Comparison of ENCODE assay signal across 1 cellular context in the genomic region with DNA sequence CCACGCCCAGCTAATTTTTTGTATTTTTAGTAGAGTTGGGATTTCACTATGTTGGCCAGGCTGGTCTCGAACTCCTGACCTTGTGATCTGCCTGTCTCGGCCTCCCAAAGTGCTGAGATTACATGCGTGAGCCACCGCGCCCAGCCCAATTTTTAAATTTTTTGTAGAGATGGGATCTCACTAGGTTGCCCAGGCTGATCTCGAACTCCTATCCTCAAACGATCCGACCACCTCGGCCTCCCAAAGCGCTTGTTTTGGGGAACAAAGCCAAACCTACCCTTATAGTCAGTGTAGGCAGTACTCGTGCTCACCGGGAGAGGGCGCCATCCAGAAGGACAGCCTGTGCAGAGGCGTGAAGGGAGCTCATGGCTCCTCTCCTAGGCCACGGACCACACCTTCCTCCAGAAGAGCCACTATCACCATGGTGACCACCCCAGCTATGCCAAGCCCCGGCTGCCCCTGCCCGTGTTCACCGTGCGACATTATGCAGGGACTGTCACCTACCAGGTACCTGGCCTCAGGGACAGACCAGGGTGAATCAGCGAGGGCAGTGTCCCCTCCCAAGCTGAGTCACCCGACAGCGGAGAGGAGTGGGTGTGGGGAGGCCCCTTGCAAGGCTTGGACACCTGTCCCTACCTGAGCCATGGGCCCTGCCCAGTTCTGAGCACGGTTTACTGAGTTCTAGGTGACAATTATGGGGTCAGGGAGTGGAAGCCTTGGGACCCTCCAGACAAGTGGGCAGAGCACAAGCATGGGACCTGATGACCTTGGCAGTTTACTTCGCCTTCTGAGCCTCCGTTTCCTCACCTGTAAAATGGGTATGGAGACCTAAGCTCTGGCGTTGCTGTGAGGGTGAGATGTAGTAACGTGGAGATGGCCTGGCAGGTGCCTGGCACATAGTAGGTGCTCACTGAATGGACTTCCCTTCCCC.
TF ChIP-seq lines count a peak whose summit lies in the region.

No MANE protein-coding gene starts in this region.

TF ChIP-seq in HepG2, 621 proteins besides CTCF, POLR2A, EP300 and RAD21 (continues in another document):
- TF ChIP-seq KDM2A (CRISPR knock-in tag; IDR thresholded peaks at IDR 0.05; ENCODE audit: borderline replicate concordance, low read depth) (peak; percentile 62), ZNF160 (CRISPR knock-in tag; IDR thresholded peaks at IDR 0.05) (no peak), ZNF570 (CRISPR knock-in tag; IDR thresholded peaks at IDR 0.05; ENCODE audit: borderline replicate concordance) (no peak), SALL2 (CRISPR knock-in tag; IDR thresholded peaks at IDR 0.05) (peak; percentile 70; the same call in 1 of the 2 replicates), TOE1 (CRISPR knock-in tag; IDR thresholded peaks at IDR 0.05) (no peak), GTF3A (CRISPR knock-in tag; conservative IDR thresholded peaks at IDR 0.05) (no peak), ZNF619 (CRISPR knock-in tag; IDR thresholded peaks at IDR 0.05) (peak; percentile 28; the same call in 1 of the 2 replicates), ZNF761 (CRISPR knock-in tag; conservative IDR thresholded peaks at IDR 0.05) (no peak), GATAD1 (CRISPR knock-in tag; IDR thresholded peaks at IDR 0.05) (no peak), SCMH1 (CRISPR knock-in tag; IDR thresholded peaks at IDR 0.05; ENCODE audit: borderline replicate concordance) (no peak), CBX5 (CRISPR knock-in tag; IDR thresholded peaks at IDR 0.05; ENCODE audit: borderline replicate concordance) (0 out of 2 replicates have a peak, but pooled peaks have one; percentile 16), ZNF878 (CRISPR knock-in tag; IDR thresholded peaks at IDR 0.05) (no peak), ZSCAN21 (CRISPR knock-in tag; IDR thresholded peaks at IDR 0.05; ENCODE audit: borderline replicate concordance) (peak; percentile 5; the same call in 1 of the 2 replicates), ZFX (CRISPR knock-in tag; IDR thresholded peaks at IDR 0.05; ENCODE audit: low read depth) (peak; percentile 52; the same call in 1 of the 2 replicates), TBX3 (IDR thresholded peaks at IDR 0.05; ENCODE audit: borderline replicate concordance) (peak; percentile 56; the same call in 1 of the 2 replicates), YY1 (IDR thresholded peaks at IDR 0.05; ENCODE audit: insufficient read depth, insufficient replicate concordance, low read depth, low read length) (no peak), ZMYM3 (CRISPR knock-in tag; IDR thresholded peaks at IDR 0.05) (peak; percentile 73), ZNF598 (CRISPR knock-in tag; IDR thresholded peaks at IDR 0.05; ENCODE audit: borderline replicate concordance) (peak; percentile 70; the same call in 1 of the 2 replicates), ZNF274 (CRISPR knock-in tag; IDR thresholded peaks at IDR 0.05) (peak; percentile 59; the same call in 1 of the 2 replicates), ZNF547 (CRISPR knock-in tag; IDR thresholded peaks at IDR 0.05) (peak; percentile 40; the same call in 1 of the 2 replicates), ZNF44 (CRISPR knock-in tag; IDR thresholded peaks at IDR 0.05) (0 out of 2 replicates have a peak, but pooled peaks have one; percentile 28), RFX3 (CRISPR knock-in tag; IDR thresholded peaks at IDR 0.05) (peak; percentile 46), ZNF263 (CRISPR knock-in tag; IDR thresholded peaks at IDR 0.05) (peak; percentile 77), ZFP37 (CRISPR knock-in tag; IDR thresholded peaks at IDR 0.05; ENCODE audit: borderline replicate concordance) (peak; percentile 59; the same call in 1 of the 2 replicates), NFE2 (CRISPR knock-in tag; IDR thresholded peaks at IDR 0.05) (peak; percentile 38; the same call in 1 of the 2 replicates)
- TF ChIP-seq, protein P1, sequence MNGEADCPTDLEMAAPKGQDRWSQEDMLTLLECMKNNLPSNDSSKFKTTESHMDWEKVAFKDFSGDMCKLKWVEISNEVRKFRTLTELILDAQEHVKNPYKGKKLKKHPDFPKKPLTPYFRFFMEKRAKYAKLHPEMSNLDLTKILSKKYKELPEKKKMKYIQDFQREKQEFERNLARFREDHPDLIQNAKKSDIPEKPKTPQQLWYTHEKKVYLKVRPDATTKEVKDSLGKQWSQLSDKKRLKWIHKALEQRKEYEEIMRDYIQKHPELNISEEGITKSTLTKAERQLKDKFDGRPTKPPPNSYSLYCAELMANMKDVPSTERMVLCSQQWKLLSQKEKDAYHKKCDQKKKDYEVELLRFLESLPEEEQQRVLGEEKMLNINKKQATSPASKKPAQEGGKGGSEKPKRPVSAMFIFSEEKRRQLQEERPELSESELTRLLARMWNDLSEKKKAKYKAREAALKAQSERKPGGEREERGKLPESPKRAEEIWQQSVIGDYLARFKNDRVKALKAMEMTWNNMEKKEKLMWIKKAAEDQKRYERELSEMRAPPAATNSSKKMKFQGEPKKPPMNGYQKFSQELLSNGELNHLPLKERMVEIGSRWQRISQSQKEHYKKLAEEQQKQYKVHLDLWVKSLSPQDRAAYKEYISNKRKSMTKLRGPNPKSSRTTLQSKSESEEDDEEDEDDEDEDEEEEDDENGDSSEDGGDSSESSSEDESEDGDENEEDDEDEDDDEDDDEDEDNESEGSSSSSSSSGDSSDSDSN (CRISPR knock-in tag; IDR thresholded peaks at IDR 0.05), result peak; percentile 51; the same call in 1 of the 2 replicates
- TF ChIP-seq, protein P2, sequence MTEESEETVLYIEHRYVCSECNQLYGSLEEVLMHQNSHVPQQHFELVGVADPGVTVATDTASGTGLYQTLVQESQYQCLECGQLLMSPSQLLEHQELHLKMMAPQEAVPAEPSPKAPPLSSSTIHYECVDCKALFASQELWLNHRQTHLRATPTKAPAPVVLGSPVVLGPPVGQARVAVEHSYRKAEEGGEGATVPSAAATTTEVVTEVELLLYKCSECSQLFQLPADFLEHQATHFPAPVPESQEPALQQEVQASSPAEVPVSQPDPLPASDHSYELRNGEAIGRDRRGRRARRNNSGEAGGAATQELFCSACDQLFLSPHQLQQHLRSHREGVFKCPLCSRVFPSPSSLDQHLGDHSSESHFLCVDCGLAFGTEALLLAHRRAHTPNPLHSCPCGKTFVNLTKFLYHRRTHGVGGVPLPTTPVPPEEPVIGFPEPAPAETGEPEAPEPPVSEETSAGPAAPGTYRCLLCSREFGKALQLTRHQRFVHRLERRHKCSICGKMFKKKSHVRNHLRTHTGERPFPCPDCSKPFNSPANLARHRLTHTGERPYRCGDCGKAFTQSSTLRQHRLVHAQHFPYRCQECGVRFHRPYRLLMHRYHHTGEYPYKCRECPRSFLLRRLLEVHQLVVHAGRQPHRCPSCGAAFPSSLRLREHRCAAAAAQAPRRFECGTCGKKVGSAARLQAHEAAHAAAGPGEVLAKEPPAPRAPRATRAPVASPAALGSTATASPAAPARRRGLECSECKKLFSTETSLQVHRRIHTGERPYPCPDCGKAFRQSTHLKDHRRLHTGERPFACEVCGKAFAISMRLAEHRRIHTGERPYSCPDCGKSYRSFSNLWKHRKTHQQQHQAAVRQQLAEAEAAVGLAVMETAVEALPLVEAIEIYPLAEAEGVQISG (CRISPR knock-in tag; IDR thresholded peaks at IDR 0.05), result peak; percentile 60
- TF ChIP-seq, protein P3, sequence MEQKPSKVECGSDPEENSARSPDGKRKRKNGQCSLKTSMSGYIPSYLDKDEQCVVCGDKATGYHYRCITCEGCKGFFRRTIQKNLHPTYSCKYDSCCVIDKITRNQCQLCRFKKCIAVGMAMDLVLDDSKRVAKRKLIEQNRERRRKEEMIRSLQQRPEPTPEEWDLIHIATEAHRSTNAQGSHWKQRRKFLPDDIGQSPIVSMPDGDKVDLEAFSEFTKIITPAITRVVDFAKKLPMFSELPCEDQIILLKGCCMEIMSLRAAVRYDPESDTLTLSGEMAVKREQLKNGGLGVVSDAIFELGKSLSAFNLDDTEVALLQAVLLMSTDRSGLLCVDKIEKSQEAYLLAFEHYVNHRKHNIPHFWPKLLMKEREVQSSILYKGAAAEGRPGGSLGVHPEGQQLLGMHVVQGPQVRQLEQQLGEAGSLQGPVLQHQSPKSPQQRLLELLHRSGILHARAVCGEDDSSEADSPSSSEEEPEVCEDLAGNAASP (CRISPR knock-in tag; IDR thresholded peaks at IDR 0.05; ENCODE audit: borderline replicate concordance), result no peak
- TF ChIP-seq, protein P4, sequence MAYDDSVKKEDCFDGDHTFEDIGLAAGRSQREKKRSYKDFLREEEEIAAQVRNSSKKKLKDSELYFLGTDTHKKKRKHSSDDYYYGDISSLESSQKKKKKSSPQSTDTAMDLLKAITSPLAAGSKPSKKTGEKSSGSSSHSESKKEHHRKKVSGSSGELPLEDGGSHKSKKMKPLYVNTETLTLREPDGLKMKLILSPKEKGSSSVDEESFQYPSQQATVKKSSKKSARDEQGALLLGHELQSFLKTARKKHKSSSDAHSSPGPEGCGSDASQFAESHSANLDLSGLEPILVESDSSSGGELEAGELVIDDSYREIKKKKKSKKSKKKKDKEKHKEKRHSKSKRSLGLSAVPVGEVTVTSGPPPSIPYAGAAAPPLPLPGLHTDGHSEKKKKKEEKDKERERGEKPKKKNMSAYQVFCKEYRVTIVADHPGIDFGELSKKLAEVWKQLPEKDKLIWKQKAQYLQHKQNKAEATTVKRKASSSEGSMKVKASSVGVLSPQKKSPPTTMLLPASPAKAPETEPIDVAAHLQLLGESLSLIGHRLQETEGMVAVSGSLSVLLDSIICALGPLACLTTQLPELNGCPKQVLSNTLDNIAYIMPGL (CRISPR knock-in tag; IDR thresholded peaks at IDR 0.05; ENCODE audit: borderline replicate concordance in 1 of 2, low read depth in 1 of 2), result peak; percentile 29 to 87; a peak in 2 of 4 replicates
- TF ChIP-seq, protein P5, sequence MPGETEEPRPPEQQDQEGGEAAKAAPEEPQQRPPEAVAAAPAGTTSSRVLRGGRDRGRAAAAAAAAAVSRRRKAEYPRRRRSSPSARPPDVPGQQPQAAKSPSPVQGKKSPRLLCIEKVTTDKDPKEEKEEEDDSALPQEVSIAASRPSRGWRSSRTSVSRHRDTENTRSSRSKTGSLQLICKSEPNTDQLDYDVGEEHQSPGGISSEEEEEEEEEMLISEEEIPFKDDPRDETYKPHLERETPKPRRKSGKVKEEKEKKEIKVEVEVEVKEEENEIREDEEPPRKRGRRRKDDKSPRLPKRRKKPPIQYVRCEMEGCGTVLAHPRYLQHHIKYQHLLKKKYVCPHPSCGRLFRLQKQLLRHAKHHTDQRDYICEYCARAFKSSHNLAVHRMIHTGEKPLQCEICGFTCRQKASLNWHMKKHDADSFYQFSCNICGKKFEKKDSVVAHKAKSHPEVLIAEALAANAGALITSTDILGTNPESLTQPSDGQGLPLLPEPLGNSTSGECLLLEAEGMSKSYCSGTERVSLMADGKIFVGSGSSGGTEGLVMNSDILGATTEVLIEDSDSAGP (CRISPR knock-in tag; IDR thresholded peaks at IDR 0.05; ENCODE audit: borderline replicate concordance), result peak; percentile 55; the same call in 1 of the 2 replicates
- TF ChIP-seq, protein P6, sequence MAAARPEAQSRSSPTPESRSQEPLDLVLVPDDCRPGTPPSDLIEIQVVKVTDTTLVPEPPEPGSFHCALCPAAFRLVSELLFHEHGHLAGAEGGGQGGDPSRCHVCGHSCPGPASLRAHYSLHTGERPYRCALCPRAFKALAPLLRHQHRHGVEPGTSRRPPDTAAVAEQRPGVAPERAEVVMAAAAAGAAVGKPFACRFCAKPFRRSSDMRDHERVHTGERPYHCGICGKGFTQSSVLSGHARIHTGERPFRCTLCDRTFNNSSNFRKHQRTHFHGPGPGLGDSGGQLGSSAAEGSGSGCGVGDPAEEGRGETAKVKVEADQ (CRISPR knock-in tag; IDR thresholded peaks at IDR 0.05; ENCODE audit: borderline replicate concordance), result peak; percentile 69; the same call in 1 of the 2 replicates
- TF ChIP-seq, protein P7, sequence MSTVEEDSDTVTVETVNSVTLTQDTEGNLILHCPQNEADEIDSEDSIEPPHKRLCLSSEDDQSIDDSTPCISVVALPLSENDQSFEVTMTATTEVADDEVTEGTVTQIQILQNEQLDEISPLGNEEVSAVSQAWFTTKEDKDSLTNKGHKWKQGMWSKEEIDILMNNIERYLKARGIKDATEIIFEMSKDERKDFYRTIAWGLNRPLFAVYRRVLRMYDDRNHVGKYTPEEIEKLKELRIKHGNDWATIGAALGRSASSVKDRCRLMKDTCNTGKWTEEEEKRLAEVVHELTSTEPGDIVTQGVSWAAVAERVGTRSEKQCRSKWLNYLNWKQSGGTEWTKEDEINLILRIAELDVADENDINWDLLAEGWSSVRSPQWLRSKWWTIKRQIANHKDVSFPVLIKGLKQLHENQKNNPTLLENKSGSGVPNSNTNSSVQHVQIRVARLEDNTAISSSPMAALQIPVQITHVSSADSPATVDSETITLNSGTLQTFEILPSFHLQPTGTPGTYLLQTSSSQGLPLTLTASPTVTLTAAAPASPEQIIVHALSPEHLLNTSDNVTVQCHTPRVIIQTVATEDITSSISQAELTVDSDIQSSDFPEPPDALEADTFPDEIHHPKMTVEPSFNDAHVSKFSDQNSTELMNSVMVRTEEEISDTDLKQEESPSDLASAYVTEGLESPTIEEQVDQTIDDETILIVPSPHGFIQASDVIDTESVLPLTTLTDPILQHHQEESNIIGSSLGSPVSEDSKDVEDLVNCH (CRISPR knock-in tag; IDR thresholded peaks at IDR 0.05), result no peak
- TF ChIP-seq, protein P8, sequence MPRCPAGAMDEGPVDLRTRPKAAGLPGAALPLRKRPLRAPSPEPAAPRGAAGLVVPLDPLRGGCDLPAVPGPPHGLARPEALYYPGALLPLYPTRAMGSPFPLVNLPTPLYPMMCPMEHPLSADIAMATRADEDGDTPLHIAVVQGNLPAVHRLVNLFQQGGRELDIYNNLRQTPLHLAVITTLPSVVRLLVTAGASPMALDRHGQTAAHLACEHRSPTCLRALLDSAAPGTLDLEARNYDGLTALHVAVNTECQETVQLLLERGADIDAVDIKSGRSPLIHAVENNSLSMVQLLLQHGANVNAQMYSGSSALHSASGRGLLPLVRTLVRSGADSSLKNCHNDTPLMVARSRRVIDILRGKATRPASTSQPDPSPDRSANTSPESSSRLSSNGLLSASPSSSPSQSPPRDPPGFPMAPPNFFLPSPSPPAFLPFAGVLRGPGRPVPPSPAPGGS (CRISPR knock-in tag; IDR thresholded peaks at IDR 0.05), result peak; percentile 84
- TF ChIP-seq, protein P9, sequence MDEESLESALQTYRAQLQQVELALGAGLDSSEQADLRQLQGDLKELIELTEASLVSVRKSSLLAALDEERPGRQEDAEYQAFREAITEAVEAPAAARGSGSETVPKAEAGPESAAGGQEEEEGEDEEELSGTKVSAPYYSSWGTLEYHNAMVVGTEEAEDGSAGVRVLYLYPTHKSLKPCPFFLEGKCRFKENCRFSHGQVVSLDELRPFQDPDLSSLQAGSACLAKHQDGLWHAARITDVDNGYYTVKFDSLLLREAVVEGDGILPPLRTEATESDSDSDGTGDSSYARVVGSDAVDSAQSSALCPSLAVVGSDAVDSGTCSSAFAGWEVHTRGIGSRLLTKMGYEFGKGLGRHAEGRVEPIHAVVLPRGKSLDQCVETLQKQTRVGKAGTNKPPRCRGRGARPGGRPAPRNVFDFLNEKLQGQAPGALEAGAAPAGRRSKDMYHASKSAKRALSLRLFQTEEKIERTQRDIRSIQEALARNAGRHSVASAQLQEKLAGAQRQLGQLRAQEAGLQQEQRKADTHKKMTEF (CRISPR knock-in tag; IDR thresholded peaks at IDR 0.05), result peak; percentile 26; the same call in 1 of the 2 replicates
- TF ChIP-seq, protein P10, sequence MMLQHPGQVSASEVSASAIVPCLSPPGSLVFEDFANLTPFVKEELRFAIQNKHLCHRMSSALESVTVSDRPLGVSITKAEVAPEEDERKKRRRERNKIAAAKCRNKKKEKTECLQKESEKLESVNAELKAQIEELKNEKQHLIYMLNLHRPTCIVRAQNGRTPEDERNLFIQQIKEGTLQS (CRISPR knock-in tag; IDR thresholded peaks at IDR 0.05), result peak; percentile 34; the same call in 1 of the 2 replicates
- TF ChIP-seq, protein P11, sequence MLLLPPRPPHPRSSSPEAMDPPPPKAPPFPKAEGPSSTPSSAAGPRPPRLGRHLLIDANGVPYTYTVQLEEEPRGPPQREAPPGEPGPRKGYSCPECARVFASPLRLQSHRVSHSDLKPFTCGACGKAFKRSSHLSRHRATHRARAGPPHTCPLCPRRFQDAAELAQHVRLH (CRISPR knock-in tag; IDR thresholded peaks at IDR 0.05; ENCODE audit: borderline replicate concordance, low read depth), result 0 out of 2 replicates have a peak, but pooled peaks have one; percentile 52
